2 cellular contexts compared by ENCODE assay signal in the genomic region with DNA sequence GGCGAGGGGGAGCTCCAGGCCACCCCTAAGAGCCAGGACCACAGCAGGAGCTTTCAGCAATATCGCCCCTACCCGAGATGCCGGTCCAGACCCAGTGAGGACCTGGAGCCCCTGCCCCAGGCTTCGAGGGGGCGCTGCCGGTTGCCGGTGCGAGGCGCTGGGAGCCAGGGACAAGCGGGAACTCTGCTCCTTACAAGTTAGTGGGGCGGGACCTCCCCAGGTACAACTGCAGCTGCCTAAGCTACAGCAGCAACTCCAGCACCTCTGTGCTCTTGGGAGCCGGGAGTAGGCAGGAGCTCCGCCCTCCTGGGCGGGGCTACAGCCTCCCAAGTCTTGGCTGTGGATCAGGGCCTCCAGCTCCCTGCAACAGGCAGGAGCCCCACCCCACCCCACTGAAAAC.
TF ChIP-seq lines count a peak whose summit lies in the region.

No MANE protein-coding gene starts in this region.

TF ChIP-seq in K562, 482 proteins besides CTCF, POLR2A, EP300 and RAD21:
- TF ChIP-seq TBP (optimal IDR thresholded peaks at IDR 0.05; ENCODE audit: low read depth, low read length) = no peak
- no peak for TF ChIP-seq ZNF124 (CRISPR knock-in tag; IDR thresholded peaks at IDR 0.05)

TF ChIP-seq in HepG2, 621 proteins besides CTCF, POLR2A, EP300 and RAD21:
- no peak for TF ChIP-seq ZNF20 (CRISPR knock-in tag; IDR thresholded peaks at IDR 0.05)
- no peak for TF ChIP-seq ZNF878 (CRISPR knock-in tag; IDR thresholded peaks at IDR 0.05)
- TF ChIP-seq ZNF10 (CRISPR knock-in tag; IDR thresholded peaks at IDR 0.05; ENCODE audit: borderline replicate concordance, low read depth) = no peak
- TF ChIP-seq KLF16 (CRISPR knock-in tag; IDR thresholded peaks at IDR 0.05) = no peak
- TF ChIP-seq SRSF1 (optimal IDR thresholded peaks at IDR 0.05; ENCODE audit: low read depth, low read length) = no peak
- TF ChIP-seq ZNF24 (IDR thresholded peaks at IDR 0.05) = no peak
- no peak for TF ChIP-seq ZNF720 (CRISPR knock-in tag; IDR thresholded peaks at IDR 0.05)
